ENCODE assay signal across 11 cellular contexts in the genomic region with DNA sequence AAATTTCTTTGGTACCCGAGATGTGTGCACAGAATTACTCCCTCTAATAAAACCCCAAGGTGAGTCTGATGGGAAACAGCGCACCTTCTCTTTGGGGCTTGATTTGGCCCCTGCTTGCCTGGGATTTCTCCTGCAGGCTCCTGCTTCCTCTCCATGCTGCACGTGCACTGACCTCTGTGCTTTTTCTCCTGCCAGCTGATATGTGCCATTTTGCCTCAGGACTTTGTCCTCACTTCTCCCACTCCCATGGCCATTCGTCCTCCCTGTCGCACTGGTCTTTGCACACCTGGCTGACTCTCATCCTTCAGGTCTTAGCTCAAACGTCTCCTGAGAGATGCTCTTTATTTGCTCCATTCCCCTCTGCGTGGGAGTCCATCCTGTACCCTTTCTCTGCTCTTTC. TPM values are rescaled to one million over a fixed set of nuclear protein-coding genes. Genes with fewer than 3 reads are reported as not detected.
DNase-seq lines count a peak whose midpoint lies in the region; FAIRE-seq and TF ChIP-seq lines count a peak whose summit lies in the region.
"Had no signal": no experiment of that assay in that cellular context is flagged by ENCODE, and none has a peak within 500 bp of the region (broad histone marks: within the 10 kb centered on the region; RNA-seq: fewer than 3 reads in every experiment).

No MANE protein-coding gene starts in this region.

- H3K4me3 Mint-ChIP-seq in nephron = peak overlapping the region; percentile 81 to 84 (median 83)

- no peak overlapping the region for H3K4ac ChIP-seq in H1 (replicated peaks; ENCODE audit: insufficient read length, low read depth, low read length)

- no peak overlapping the region; the same call in 1 of the 2 replicates for H2BK15ac ChIP-seq in H1 (ENCODE audit: low read length)

- TF ChIP-seq CTCF in OCI-LY1 (IDR thresholded peaks at IDR 0.05; ENCODE audit: low read length) (no peak), H1 (IDR thresholded peaks at IDR 0.05; ENCODE audit: control extremely low read depth in 1 of 3, insufficient read depth in 1 of 3, low read depth in 1 of 3, low read length in 3 of 3) (no peak), nephron (IDR thresholded peaks at IDR 0.05; ENCODE audit: unreplicated experiment in 3 of 3) (no peak)

- TF ChIP-seq RAD21 in H1 (IDR thresholded peaks at IDR 0.05 in 1 of 2, conservative IDR thresholded peaks at IDR 0.05 in 1 of 2; ENCODE audit: low read depth in 2 of 2, low read length in 2 of 2) = no peak

- H3K79me2 ChIP-seq in OCI-LY1 (ENCODE audit: insufficient read depth, low read length) (no peaks in the 10 kb centered on the region), H1 (ENCODE audit: control insufficient read depth in 1 of 2, insufficient read depth in 2 of 2, low read length in 2 of 2) (peaks cover 0 to 8% of the 10 kb centered on the region in 2 experiments; a peak in 1 of 4 replicates)

- H2BK5ac ChIP-seq in H1 (ENCODE audit: low read depth, low read length) = no peak overlapping the region

- peaks cover 19% of the 10 kb centered on the region for H3K36me3 Mint-ChIP-seq in nephron (ENCODE audit: low read depth)

- no peak for TF ChIP-seq POLR2A in H1 (IDR thresholded peaks at IDR 0.05; ENCODE audit: control extremely low read depth in 1 of 2, low read depth in 2 of 2, low read length in 2 of 2)

- no peak for FAIRE-seq in H1 (lab: Jason Lieb, UNC)
- FAIRE-seq: G401.6, islet of Langerhans had no signal

- H3K4me2 ChIP-seq in BLaER1 treated with 17β-estradiol and CSF1 and Interleukin-3, amounts not matched to agents 10 nM and 100 nM = peak overlapping the region; percentile 77 to 98 (median 91); a peak in 21 of 22 replicates
- H3K4me2 ChIP-seq in OCI-LY1 (ENCODE audit: low read length) (peak overlapping the region; percentile 71), H1 (ENCODE audit: insufficient read depth in 1 of 2, low read depth in 2 of 2, low read length in 2 of 2) (peak overlapping the region; percentile 61 to 86)

- no peak overlapping the region for H3K18ac ChIP-seq in H1 (ENCODE audit: extremely low read depth, low read length)

- TF ChIP-seq EP300 in H1 (IDR thresholded peaks at IDR 0.05; ENCODE audit: borderline replicate concordance in 1 of 2, low read depth in 2 of 2, low read length in 2 of 2) = no peak

- WGBS in H1 (ENCODE audit: extremely low coverage in 1 of 2, insufficient coverage in 1 of 2, insufficient read length in 1 of 2, insufficient replicate concordance in 2 of 2, low coverage in 1 of 2, low lambda C conversion rate in 2 of 2, missing lambda C conversion rate in 1 of 2), 2 experiments = 87% methylated on average over 7 of the region's 7 CpGs; no CpG with 5 or more reads in 1 of the 2 experiments

- no peak overlapping the region for H3K27ac ChIP-seq in BLaER1 treated with 17β-estradiol and CSF1 and Interleukin-3, amounts not matched to agents 10 nM and 100 nM
- no peak overlapping the region for H3K27ac ChIP-seq in OCI-LY1 (ENCODE audit: low read depth, low read length, poor library complexity, severe bottlenecking)
- H3K27ac ChIP-seq in H1 (ENCODE audit: low read depth, low read length) = no peak overlapping the region

- no peak for DNase-seq in H1 (ENCODE audit: low read depth in 1 of 2, low spot score in 2 of 2)
- no peak for DNase-seq in NCI-H1417 (lab: John Stamatoyannopoulos, UW)
- no peak for DNase-seq in dedifferentiated amniotic fluid mesenchymal stem cell (ENCODE audit: extremely low spot score)
- DNase-seq in HUDEP-2 (lab: John Stamatoyannopoulos, UW; ENCODE audit: unreplicated experiment in 76 of 76) = no peak
- no peak for DNase-seq in T-helper 9 cell
- DNase-seq: stimulated activated CD4-positive, alpha-beta T cell treated with anti-CD3 and anti-CD28 coated beads, Interleukin-15, amount 100 ng/mL, for 24 hours had no signal

- no peak overlapping the region for H2AK5ac ChIP-seq in H1 (ENCODE audit: low read depth, low read length)

- no peaks in the 10 kb centered on the region for H4K20me1 ChIP-seq in BLaER1 treated with 17β-estradiol and CSF1 and Interleukin-3, amounts not matched to agents 10 nM and 100 nM
- no peaks in the 10 kb centered on the region for H4K20me1 ChIP-seq in OCI-LY1 (ENCODE audit: insufficient read depth, low read length)
- no peaks in the 10 kb centered on the region for H4K20me1 ChIP-seq in H1 (replicated peaks in 1 of 2; ENCODE audit: control insufficient read depth in 1 of 2, insufficient read depth in 2 of 2, low read length in 2 of 2)

- POLR2A ChIA-PET in H1 (lab: Charles Lee; ENCODE audit: partially characterized antibody) = interaction anchor here (1.0 to 2.4 kb wide), 5 partner anchors 10 to 30 kb away, joined by 3 to 20 read pairs (median 5); a partner anchor contains a TSS

- H3K9me2 ChIP-seq in OCI-LY1 (ENCODE audit: low read depth, low read length) = no peaks in the 10 kb centered on the region

- H3K27me3 ChIP-seq in BLaER1 treated with 17β-estradiol and CSF1 and Interleukin-3, amounts not matched to agents 10 nM and 100 nM = no peaks in the 10 kb centered on the region
- H3K27me3 ChIP-seq in OCI-LY1 (ENCODE audit: insufficient read depth, low read length) = no peaks in the 10 kb centered on the region
- peaks cover 0 to 1% (median 0%) of the 10 kb centered on the region in 4 experiments; a peak in 1 of 7 replicates for H3K27me3 ChIP-seq in H1 (replicated peaks in 1 of 4; ENCODE audit: control insufficient read depth in 3 of 4, extremely low read depth in 1 of 4, insufficient read depth in 3 of 4, low read length in 3 of 4)

- no peak overlapping the region for H2BK120ac ChIP-seq in H1 (replicated peaks; ENCODE audit: low read depth, low read length)

- H3K4me1 Mint-ChIP-seq in nephron = peaks cover 4% of the 10 kb centered on the region

- H2BK20ac ChIP-seq in H1 (ENCODE audit: low read length) = no peak overlapping the region

- H3K36me3 ChIP-seq in BLaER1 treated with 17β-estradiol and CSF1 and Interleukin-3, amounts not matched to agents 10 nM and 100 nM = peaks cover 19 to 33% (median 24%) of the 10 kb centered on the region in 11 experiments
- H3K36me3 ChIP-seq in OCI-LY1 (ENCODE audit: insufficient read depth, low read length) (peaks cover 12% of the 10 kb centered on the region), H1 (ENCODE audit: control insufficient read depth in 2 of 4, insufficient read depth in 4 of 4, low read length in 3 of 4) (peaks cover 0 to 17% (median 7%) of the 10 kb centered on the region in 4 experiments; a peak in 4 of 8 replicates)

- H3K23ac ChIP-seq in H1 (ENCODE audit: insufficient read length) = no peak overlapping the region

- H2AFZ ChIP-seq in OCI-LY1 (ENCODE audit: low read length) (no peak overlapping the region), H1 (ENCODE audit: low read length) (no peak overlapping the region)

- H3K79me1 ChIP-seq in H1 (ENCODE audit: low read depth, low read length) = no peaks in the 10 kb centered on the region

- no peak overlapping the region for H3K9ac ChIP-seq in BLaER1 treated with 17β-estradiol and CSF1 and Interleukin-3, amounts not matched to agents 10 nM and 100 nM
- no peak overlapping the region for H3K9ac ChIP-seq in OCI-LY1 (ENCODE audit: low read length)
- no peak overlapping the region; a peak in 1 of 7 replicates for H3K9ac ChIP-seq in H1 (replicated peaks in 1 of 4; ENCODE audit: extremely low read depth in 1 of 4, low read depth in 3 of 4, low read length in 3 of 4)

- H3K27me3 Mint-ChIP-seq in nephron (ENCODE audit: low read depth) = peaks cover 4% of the 10 kb centered on the region

- no peak overlapping the region for H4K5ac ChIP-seq in H1 (ENCODE audit: insufficient read length, low read depth, low read length)

- no peaks in the 10 kb centered on the region; the same call in 1 of the 2 replicates for H3K23me2 ChIP-seq in H1 (ENCODE audit: low read depth, low read length)

- no peaks in the 10 kb centered on the region for H3F3A ChIP-seq in OCI-LY1 (ENCODE audit: insufficient read depth, low read length)

- peaks cover 8 to 34% (median 20%) of the 10 kb centered on the region in 10 experiments; a peak in 17 of 20 replicates for H3K4me1 ChIP-seq in BLaER1 treated with 17β-estradiol and CSF1 and Interleukin-3, amounts not matched to agents 10 nM and 100 nM
- H3K4me1 ChIP-seq in OCI-LY1 (ENCODE audit: insufficient read depth, low read length, severe bottlenecking) = peaks cover 10% of the 10 kb centered on the region
- peaks cover 0 to 9% (median 4%) of the 10 kb centered on the region in 4 experiments; a peak in 6 of 7 replicates for H3K4me1 ChIP-seq in H1 (replicated peaks in 1 of 4; ENCODE audit: control insufficient read depth in 3 of 4, insufficient read depth in 4 of 4, low read length in 3 of 4)

- no peak overlapping the region for H3K14ac ChIP-seq in H1 (ENCODE audit: insufficient read length)

- H3K4me3 ChIP-seq in BLaER1 treated with 17β-estradiol and CSF1 and Interleukin-3, amounts not matched to agents 10 nM and 100 nM = peak overlapping the region in 3 of 10 experiments; percentile 8 to 79 (median 72); a peak in 3 of 20 replicates
- H3K4me3 ChIP-seq in OCI-LY1 (ENCODE audit: low read depth, low read length, poor library complexity, severe bottlenecking) = peak overlapping the region; percentile 74
- H3K4me3 ChIP-seq in H1 (ENCODE audit: extremely low read depth in 1 of 4, insufficient read depth in 2 of 4, low read depth in 3 of 4, low read length in 4 of 4) = peak overlapping the region in 1 of 4 experiments; percentile 63; a peak in 2 of 8 replicates

- H3K27ac Mint-ChIP-seq in nephron = no peak overlapping the region

- H4K91ac ChIP-seq in H1 (replicated peaks; ENCODE audit: insufficient read length, low read length) = no peak overlapping the region

- CTCF ChIA-PET in H1 (lab: Charles Lee; ENCODE audit: partially characterized antibody) = interaction anchor here (1.2 to 5.1 kb wide), 5 partner anchors 10 to 36 kb away, joined by 3 to 48 read pairs (median 6); a partner anchor contains a TSS

- no peak overlapping the region for H3K56ac ChIP-seq in H1 (replicated peaks; ENCODE audit: insufficient read length, low read depth, low read length)

- H3K9me3 ChIP-seq in BLaER1 treated with 17β-estradiol and CSF1 and Interleukin-3, amounts not matched to agents 10 nM and 100 nM (replicated peaks in 1 of 11) = peaks cover 23 to 37% (median 27%) of the 10 kb centered on the region in 11 experiments
- H3K9me3 ChIP-seq in OCI-LY1 (ENCODE audit: low read length) = peaks cover 9% of the 10 kb centered on the region
- peaks cover 12 to 14% of the 10 kb centered on the region in 2 experiments for H3K9me3 ChIP-seq in H1 (ENCODE audit: insufficient read depth in 2 of 2, low read depth in 1 of 2, low read length in 1 of 2)

- no peak overlapping the region for H2BK12ac ChIP-seq in H1 (ENCODE audit: low read depth, low read length)

- H3K9me3 Mint-ChIP-seq in nephron = peaks cover 14% of the 10 kb centered on the region

- no peak overlapping the region for H4K8ac ChIP-seq in H1 (ENCODE audit: extremely low read depth, insufficient read depth, low read length)

RNA-seq across cellular contexts. Expression of a gene that starts 1.2 kb away (rescaled TPM):
- 1.8 and 2.3 TPM in 2 replicates for total RNA-seq in H1 (2021; fragmentation: NEBNext Ultra II Directional; extraction: Animal tissue kit (Norgen Biotek cat#: 25700))
- 207 and 234 TPM in 2 replicates for polyA plus RNA-seq in H1 (2011; rRNA removed)
- polyA plus RNA-seq in H1 (2011; cell fraction: cytosol; rRNA removed) = 156 TPM
- polyA plus RNA-seq in H1 (2011; cell fraction: nucleus; rRNA removed) = 119 TPM
- 81.4 to 99.0 TPM (median 90.3 TPM) in 4 replicates for polyA plus RNA-seq in H1 (2012, experiment 1 of 2)
- polyA plus RNA-seq in H1 (2012, experiment 2 of 2) = 91.1 TPM
- polyA plus RNA-seq in H1 (2013, experiment 1 of 2) = 59.7 TPM
- 59.1 TPM for polyA plus RNA-seq in H1 (2013, experiment 2 of 2)
- 22.3 and 26.0 TPM in 2 replicates for polyA minus RNA-seq in H1 (2011; rRNA and poly(A)+ RNA removed)
- 56.2 TPM for polyA minus RNA-seq in H1 (2011; cell fraction: cytosol; rRNA and poly(A)+ RNA removed)
- polyA minus RNA-seq in H1 (2011; cell fraction: nucleus; rRNA and poly(A)+ RNA removed) = 38.7 TPM

RNA-seq across cellular contexts. Expression of a gene that starts 10.7 kb away (rescaled TPM):
- total RNA-seq in H1 (2021; fragmentation: NEBNext Ultra II Directional; extraction: Animal tissue kit (Norgen Biotek cat#: 25700)) = 46.6 and 47.4 TPM in 2 replicates
- polyA plus RNA-seq in H1 (2011; rRNA removed) = 17.0 and 20.1 TPM in 2 replicates
- 21.6 TPM for polyA plus RNA-seq in H1 (2011; cell fraction: cytosol; rRNA removed)
- polyA plus RNA-seq in H1 (2011; cell fraction: nucleus; rRNA removed) = 32.4 TPM
- polyA plus RNA-seq in H1 (2012, experiment 1 of 2) = 21.8 to 32.6 TPM (median 26.8 TPM) in 4 replicates
- polyA plus RNA-seq in H1 (2012, experiment 2 of 2) = 17.2 TPM
- polyA plus RNA-seq in H1 (2013, experiment 1 of 2) = 41.3 TPM
- polyA plus RNA-seq in H1 (2013, experiment 2 of 2) = 37.5 TPM
- 22.4 and 28.7 TPM in 2 replicates for polyA minus RNA-seq in H1 (2011; rRNA and poly(A)+ RNA removed)
- 16.2 TPM for polyA minus RNA-seq in H1 (2011; cell fraction: cytosol; rRNA and poly(A)+ RNA removed)
- polyA minus RNA-seq in H1 (2011; cell fraction: nucleus; rRNA and poly(A)+ RNA removed) = 32.6 TPM
